Comparison of ENCODE assay signal across 8 cellular contexts in the genomic region with DNA sequence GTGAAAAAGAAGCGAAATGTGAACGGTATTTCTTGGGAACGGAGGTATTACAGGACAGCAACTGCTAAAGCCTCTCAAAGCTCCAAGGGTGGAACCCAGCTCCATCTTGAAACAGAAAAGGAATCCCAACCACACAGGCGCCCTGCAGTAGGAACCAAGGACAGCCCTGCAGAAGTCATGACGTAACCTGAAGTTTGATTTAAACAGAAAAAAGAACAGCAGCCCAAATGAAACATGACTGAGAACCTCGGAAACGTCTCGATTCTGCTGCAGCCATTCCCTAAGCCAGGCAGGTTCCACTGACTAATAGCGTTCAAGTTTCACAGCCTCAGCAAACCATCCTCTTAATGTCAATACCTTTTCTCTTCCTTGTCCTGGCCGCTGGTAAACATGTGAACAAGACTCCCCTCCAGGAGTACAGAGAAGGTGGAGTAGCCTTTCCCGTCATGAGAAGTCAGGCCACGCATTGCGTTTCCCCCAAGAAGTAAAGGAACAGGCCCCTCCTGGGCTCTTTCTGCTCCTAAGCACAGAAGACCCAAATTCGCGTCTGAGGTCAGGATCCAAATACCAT. TPM values are rescaled to one million over a fixed set of nuclear protein-coding genes. Genes with fewer than 3 reads are reported as not detected.
A peak's percentile ranks its signal among the peaks of the same experiment; 100 is the strongest.
DNase-seq lines count a peak whose midpoint lies in the region; ATAC-seq and TF ChIP-seq lines count a peak whose summit lies in the region.

No MANE protein-coding gene starts in this region.

- H3K27me3 ChIP-seq in CD4-positive, alpha-beta T cell (ENCODE audit: control insufficient read depth, insufficient read depth, low read length): no peaks in the 10 kb centered on the region
- H3K27me3 ChIP-seq in OCI-LY3 (ENCODE audit: low read depth, low read length): no peaks in the 10 kb centered on the region

- H3K9me3 Mint-ChIP-seq in CD4-positive, alpha-beta T cell: no peaks in the 10 kb centered on the region

- H3K4me2 ChIP-seq in OCI-LY3 (ENCODE audit: low read length): peak overlapping the region; percentile 79

- peak overlapping the region; percentile 98 for H3K27ac Mint-ChIP-seq in CD4-positive, alpha-beta T cell

- POLR2A ChIA-PET in CD4-positive, alpha-beta T cell (lab: Charles Lee): interaction anchor here (1.6 to 6.4 kb wide), 8 partner anchors 12 to 265 kb away, joined by 10 to 118 read pairs (median 18); partner anchors contain the start of genes N4BP1 and SIAH1

- DNase-seq in CD4-positive, alpha-beta T cell: no peak
- DNase-seq in epithelial cell of esophagus (ENCODE audit: low read depth) (peak; percentile 52), omental fat pad (ENCODE audit: low spot score) (no peak), 8988T (no peak), SIG-M5 treated with dmso at 0.1 percent for 504 hours (lab: John Stamatoyannopoulos, UW; ENCODE audit: unreplicated experiment) (no peak)

- peaks cover 6% of the 10 kb centered on the region for H3K36me3 ChIP-seq in OCI-LY3 (replicated peaks; ENCODE audit: low read depth, low read length)

- H3K27ac ChIP-seq in CD4-positive, alpha-beta T cell (ENCODE audit: low read depth, low read length): peak overlapping the region; percentile 81
- H3K27ac ChIP-seq in OCI-LY3 (ENCODE audit: low read length): no peak overlapping the region

- CTCF ChIA-PET in CD4-positive, alpha-beta T cell (lab: Charles Lee): interaction anchor here (1.2 to 4.8 kb wide), 4 partner anchors 8 to 266 kb away, joined by 3 to 28 read pairs (median 8); partner anchors contain the start of gene SIAH1

- no peak for TF ChIP-seq CTCF in CD4-positive, alpha-beta T cell (IDR thresholded peaks at IDR 0.05)
- TF ChIP-seq CTCF in OCI-LY3 (IDR thresholded peaks at IDR 0.05; ENCODE audit: low read depth, low read length): no peak
- TF ChIP-seq CTCF in epithelial cell of esophagus (IDR thresholded peaks at IDR 0.05; ENCODE audit: insufficient read depth, low read depth, low read length, missing control alignments): no peak
- TF ChIP-seq CTCF in omental fat pad (IDR thresholded peaks at IDR 0.05): no peak

- H3K9me3 ChIP-seq in CD4-positive, alpha-beta T cell (ENCODE audit: control insufficient read depth, low read length): no peaks in the 10 kb centered on the region
- H3K9me3 ChIP-seq in OCI-LY3 (ENCODE audit: insufficient read depth, low read length): no peaks in the 10 kb centered on the region

- no peaks in the 10 kb centered on the region for H3K27me3 Mint-ChIP-seq in CD4-positive, alpha-beta T cell

- no peak overlapping the region for H3K9ac ChIP-seq in OCI-LY3 (ENCODE audit: low read length)

- intact Hi-C loops in CD4-positive, alpha-beta T cell (cut with DNase I, micrococcal nuclease): no loop called here

- peak overlapping the region; percentile 78; the same call in 1 of the 2 replicates for H3K4me3 ChIP-seq in OCI-LY3 (ENCODE audit: low read length)
- peak overlapping the region; percentile 63 for H3K4me3 ChIP-seq in epithelial cell of esophagus (ENCODE audit: low read length)

- H3K4me1 Mint-ChIP-seq in CD4-positive, alpha-beta T cell (ENCODE audit: low read depth): peaks cover 53% of the 10 kb centered on the region

- no peak overlapping the region for H2AFZ ChIP-seq in OCI-LY3 (ENCODE audit: low read depth, low read length)

- peaks cover 98% of the 10 kb centered on the region for H3K79me2 ChIP-seq in OCI-LY3 (ENCODE audit: low read length)

- H3K4me1 ChIP-seq in OCI-LY3 (ENCODE audit: low read length): peaks cover 21% of the 10 kb centered on the region; the same call in 1 of the 2 replicates

- peaks cover 20% of the 10 kb centered on the region for H3K36me3 Mint-ChIP-seq in CD4-positive, alpha-beta T cell (ENCODE audit: low read depth)

- ATAC-seq in CD4-positive, alpha-beta T cell (ENCODE audit: poor library complexity): no peak
- ATAC-seq in omental fat pad (ENCODE audit: low FRiP score): peak; percentile 11
- ATAC-seq in GM19351 (IDR thresholded peaks at IDR 0.05; ENCODE audit: unreplicated experiment): no peak
- no peak for ATAC-seq in HG02981 (IDR thresholded peaks at IDR 0.05; ENCODE audit: unreplicated experiment)

- peak overlapping the region; percentile 100 for H3K4me3 Mint-ChIP-seq in CD4-positive, alpha-beta T cell

- H4K20me1 ChIP-seq in OCI-LY3 (ENCODE audit: insufficient read depth, low read length): peaks cover 82% of the 10 kb centered on the region

RNA-seq across cellular contexts. Expression of gene SIAH1, which starts 20.1 kb away (rescaled TPM):
- total RNA-seq in CD4-positive, alpha-beta T cell: 10 to 100 TPM; 40.9 to 43.0 TPM
- 10 to 100 TPM; 30.7 to 42.7 (median 39.6) TPM for total RNA-seq in omental fat pad
